8 cellular contexts compared by ENCODE assay signal in the genomic region with DNA sequence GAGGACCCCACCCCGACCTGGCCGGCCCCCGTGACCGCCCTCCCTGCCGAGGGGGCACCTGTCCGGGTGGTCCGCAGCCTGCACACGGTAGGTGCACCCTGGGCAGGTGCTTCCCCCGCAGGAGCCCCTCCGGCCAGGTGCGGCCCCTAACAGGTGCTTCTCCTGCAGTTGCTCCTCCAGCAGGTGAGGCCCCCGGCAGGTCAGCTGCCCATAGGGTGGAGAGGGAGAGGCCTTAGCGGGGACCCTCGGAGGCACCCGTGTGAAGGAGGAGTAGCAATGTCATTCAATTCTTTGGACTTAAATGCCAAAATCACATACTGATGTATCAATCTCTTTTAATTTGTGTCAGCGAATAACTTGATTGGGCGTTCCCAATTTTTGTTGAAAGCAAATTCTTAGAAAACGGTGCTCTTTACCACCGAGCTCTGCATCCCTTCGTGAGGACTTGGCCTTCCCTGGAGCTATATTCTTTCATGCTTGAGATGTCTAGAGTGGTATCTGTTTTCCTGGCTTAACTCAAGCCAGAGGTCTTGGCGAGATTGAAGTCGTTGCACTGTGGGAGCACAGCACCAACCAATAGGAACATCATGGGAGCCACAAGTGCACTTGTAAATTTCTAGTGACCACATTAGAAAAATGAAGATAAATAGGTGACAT. TPM values are rescaled to one million over a fixed set of nuclear protein-coding genes. Genes with fewer than 3 reads are reported as not detected.
DNase-seq lines count a peak whose midpoint lies in the region; ATAC-seq and TF ChIP-seq lines count a peak whose summit lies in the region.

No MANE protein-coding gene starts in this region.

- ATAC-seq in stimulated activated naive CD8-positive, alpha-beta T cell treated with anti-CD3 and anti-CD28 coated beads, Interleukin-15, Interleukin-2, amounts not matched to agents 100 U/mL and 50 U/mL, for 24 hours: no peak
- ATAC-seq in HG02798 (IDR thresholded peaks at IDR 0.05; ENCODE audit: poor library complexity, unreplicated experiment): no peak

- TF ChIP-seq CTCF in OCI-LY7 (conservative IDR thresholded peaks at IDR 0.05; ENCODE audit: low read length) (no peak), nephron progenitor cell (IDR thresholded peaks at IDR 0.05) (no peak)

- peak overlapping the region; percentile 31 for H3K27ac ChIP-seq in OCI-LY7 (ENCODE audit: low read depth, low read length, poor library complexity, severe bottlenecking)
- no peak overlapping the region for H3K27ac ChIP-seq in ectodermal cell (ENCODE audit: insufficient read depth, low read depth, low read length, poor library complexity, severe bottlenecking)

- H3K79me2 ChIP-seq in OCI-LY7 (ENCODE audit: insufficient read depth, low read depth, low read length): peaks cover 41% of the 10 kb centered on the region

- H4K20me1 ChIP-seq in OCI-LY7 (ENCODE audit: insufficient read depth, low read length): peaks cover 17% of the 10 kb centered on the region

- CTCF ChIA-PET in OCI-LY7 (lab: Charles Lee; ENCODE audit: unreplicated experiment): no interaction called here

- H3K27ac Mint-ChIP-seq in stimulated activated naive CD8-positive, alpha-beta T cell treated with anti-CD3 and anti-CD28 coated beads, Interleukin-15, Interleukin-2, amounts not matched to agents 100 ng/mL and 50 ng/mL, for 24 hours: peak overlapping the region; percentile 77
- H3K27ac Mint-ChIP-seq in nephron progenitor cell: no peak overlapping the region

- H3K4me1 Mint-ChIP-seq in stimulated activated naive CD8-positive, alpha-beta T cell treated with anti-CD3 and anti-CD28 coated beads, Interleukin-15, Interleukin-2, amounts not matched to agents 100 ng/mL and 50 ng/mL, for 24 hours (ENCODE audit: low read depth): peaks cover 42% of the 10 kb centered on the region
- peaks cover 38% of the 10 kb centered on the region for H3K4me1 Mint-ChIP-seq in nephron progenitor cell

- intact Hi-C loops in OCI-LY7 (cut with micrococcal nuclease; ENCODE audit: unreplicated experiment): no loop called here

- peak overlapping the region; percentile 63 for H2AFZ ChIP-seq in OCI-LY7 (ENCODE audit: low read length)

- no peaks in the 10 kb centered on the region for H3K27me3 Mint-ChIP-seq in stimulated activated naive CD8-positive, alpha-beta T cell treated with anti-CD3 and anti-CD28 coated beads, Interleukin-15, Interleukin-2, amounts not matched to agents 100 ng/mL and 50 ng/mL, for 24 hours
- H3K27me3 Mint-ChIP-seq in nephron progenitor cell (ENCODE audit: low read depth, poor library complexity): peaks cover 4% of the 10 kb centered on the region

- H3K27me3 ChIP-seq in ectodermal cell (ENCODE audit: control insufficient read depth, insufficient read depth, low read length, poor library complexity, severe bottlenecking): no peaks in the 10 kb centered on the region

- BruUV-seq in OCI-LY7 (replicated peaks; lab: Mats Ljungman, UMichigan): TSS peak; percentile 69

- peaks cover 11% of the 10 kb centered on the region for H3K9me3 ChIP-seq in OCI-LY7 (ENCODE audit: low read length)
- H3K9me3 ChIP-seq in ectodermal cell (ENCODE audit: control insufficient read depth, low read length): no peaks in the 10 kb centered on the region

- H3K4me1 ChIP-seq in OCI-LY7 (ENCODE audit: insufficient read depth, low read length, poor library complexity, severe bottlenecking) (peaks cover 19% of the 10 kb centered on the region), ectodermal cell (ENCODE audit: control insufficient read depth, insufficient read depth, low read length) (peaks cover 15% of the 10 kb centered on the region)

- peaks cover 29% of the 10 kb centered on the region for H3K36me3 Mint-ChIP-seq in stimulated activated naive CD8-positive, alpha-beta T cell treated with anti-CD3 and anti-CD28 coated beads, Interleukin-15, Interleukin-2, amounts not matched to agents 100 ng/mL and 50 ng/mL, for 24 hours (ENCODE audit: low read depth)
- peaks cover 16% of the 10 kb centered on the region for H3K36me3 Mint-ChIP-seq in nephron progenitor cell (ENCODE audit: low read depth)

- H3K9me2 ChIP-seq in OCI-LY7 (ENCODE audit: insufficient read depth, low read length): no peaks in the 10 kb centered on the region

- peak overlapping the region; percentile 87 for H3K4me3 Mint-ChIP-seq in stimulated activated naive CD8-positive, alpha-beta T cell treated with anti-CD3 and anti-CD28 coated beads, Interleukin-15, Interleukin-2, amounts not matched to agents 100 ng/mL and 50 ng/mL, for 24 hours
- H3K4me3 Mint-ChIP-seq in nephron progenitor cell: peak overlapping the region; percentile 82

- WGBS in ectodermal cell, 2 experiments: 19 to 20% methylated on average over 22 of the region's 22 CpGs

- peak overlapping the region; percentile 82 for H3K4me2 ChIP-seq in OCI-LY7 (ENCODE audit: low read length)

- DNase-seq in stimulated activated naive CD8-positive, alpha-beta T cell treated with anti-CD3 and anti-CD28 coated beads, Interleukin-15, Interleukin-2, amounts not matched to agents 100 U/mL and 50 U/mL, for 24 hours: no peak
- no peak for DNase-seq in OCI-LY7 (ENCODE audit: low spot score)
- no peak for DNase-seq in nephron progenitor cell
- DNase-seq in DMS114 treated with DMSO at 0.1 percent for 48 hours (lab: John Stamatoyannopoulos, UW; ENCODE audit: unreplicated experiment): no peak
- no peak for DNase-seq in stimulated activated CD4-positive, alpha-beta T cell treated with anti-CD3 and anti-CD28 coated beads, Interleukin-2, amount 100 ng/mL, for 48 hours

- POLR2A ChIA-PET in OCI-LY7 (lab: Charles Lee): interaction anchor here (0.6 to 1.6 kb wide), 9 partner anchors 11 to 274 kb away, joined by 3 to 6 read pairs (median 3); no protein-coding TSS in a partner anchor

- no peaks in the 10 kb centered on the region for H3K9me3 Mint-ChIP-seq in stimulated activated naive CD8-positive, alpha-beta T cell treated with anti-CD3 and anti-CD28 coated beads, Interleukin-15, Interleukin-2, amounts not matched to agents 100 ng/mL and 50 ng/mL, for 24 hours
- H3K9me3 Mint-ChIP-seq in nephron progenitor cell: peaks cover 6% of the 10 kb centered on the region

- peaks cover 28% of the 10 kb centered on the region for H3K36me3 ChIP-seq in OCI-LY7 (ENCODE audit: insufficient read depth, low read length)
- H3K36me3 ChIP-seq in ectodermal cell (ENCODE audit: control insufficient read depth, insufficient read depth, low read length): peaks cover 13% of the 10 kb centered on the region

- H3K4me3 ChIP-seq in OCI-LY7 (ENCODE audit: low read depth, low read length, poor library complexity, severe bottlenecking): peak overlapping the region; percentile 77
- H3K4me3 ChIP-seq in ectodermal cell (ENCODE audit: insufficient read depth, low read depth, low read length): peak overlapping the region; percentile 96

RNA-seq across cellular contexts. Expression of gene NCAPG2, which starts 0.8 kb away (rescaled TPM):
- 61.8 and 67.9 TPM in 2 replicates for total RNA-seq in OCI-LY7 (2014; rRNA removed; shearing (Covaris generic))
- 111 and 122 TPM in 2 replicates for total RNA-seq in OCI-LY7 (2022)
- polyA plus RNA-seq in ectodermal cell (2013, experiment 1 of 4): 58.9 TPM
- polyA plus RNA-seq in ectodermal cell (2013, experiment 2 of 4): 57.4 TPM
- polyA plus RNA-seq in ectodermal cell (2013, experiment 3 of 4): 49.8 TPM
- polyA plus RNA-seq in ectodermal cell (2013, experiment 4 of 4): 44.7 TPM
